13 cellular contexts compared by ENCODE assay signal in genomic region chr5:121189569-121190305, GRCh38.
A peak's percentile ranks its signal among the peaks of the same experiment; 100 is the strongest.
DNase-seq lines count a peak whose midpoint lies in the region; ATAC-seq, FAIRE-seq and TF ChIP-seq lines count a peak whose summit lies in the region.
"Had no signal": no experiment of that assay in that cellular context is flagged by ENCODE, and none has a peak within 500 bp of the region (broad histone marks: within the 10 kb centered on the region; RNA-seq: fewer than 3 reads in every experiment).

No MANE protein-coding gene starts in this region.

- H3K36me3 ChIP-seq in adipocyte (ENCODE audit: control insufficient read depth, insufficient read depth, low read length, severe bottlenecking) (no peaks in the 10 kb centered on the region), hepatocyte (replicated peaks; ENCODE audit: insufficient read depth, low read depth) (no peaks in the 10 kb centered on the region), ovary (no peaks in the 10 kb centered on the region)

- H4K20me1 ChIP-seq in hepatocyte (ENCODE audit: insufficient read depth, poor library complexity, severe bottlenecking), result no peaks in the 10 kb centered on the region

- no peak overlapping the region for H3K4me2 ChIP-seq in hepatocyte

- H3K9me2 ChIP-seq in hepatocyte (replicated peaks; ENCODE audit: insufficient read depth), result no peaks in the 10 kb centered on the region

- intact Hi-C loops in ovary (cut with DNase I), result no loop called here

- ATAC-seq in HG03457 (IDR thresholded peaks at IDR 0.05; ENCODE audit: unreplicated experiment), result no peak
- ATAC-seq: natural killer cell treated with Interleukin-12 subunit alpha and Interleukin-12 subunit beta and Interleukin-15 and Interleukin-18, amount 100 ng/mL, for 72 hours had no signal

- H3K27me3 ChIP-seq in adipocyte (replicated peaks; ENCODE audit: control insufficient read depth, insufficient read depth, low read length) (no peaks in the 10 kb centered on the region), hepatocyte (no peaks in the 10 kb centered on the region), ovary (no peaks in the 10 kb centered on the region)

- TF ChIP-seq EP300 in ovary (IDR thresholded peaks at IDR 0.05), result no peak

- no peaks in the 10 kb centered on the region for H3K79me2 ChIP-seq in hepatocyte

- DNase-seq in ACHN (peak; percentile 9), HT-29 (ENCODE audit: low spot score) (peak; percentile 47), adipocyte (ENCODE audit: low read depth) (peak; percentile 76), hepatocyte (ENCODE audit: low spot score) (peak; percentile 54), RCC 7860 (ENCODE audit: low spot score) (no peak), ovary (no peak)
- DNase-seq in activated effector memory CD4-positive, alpha-beta T cell treated with anti-CD3 and anti-CD28 coated beads, Interleukin-2, amount 50 U/mL, for 16 hours, result no peak
- DNase-seq: GOT3; NCI-H1092 treated with DMSO at 0.1 percent for 48 hours; Right ventricle myocardium superior; stimulated activated CD4-positive, alpha-beta T cell treated with anti-CD3 and anti-CD28 coated beads, Interleukin-4, amount 100 ng/mL, for 4 hours had no signal

- WGBS in hepatocyte (ENCODE audit: low lambda C conversion rate, missing lambda C conversion rate), result 68% methylated on average over 3 of the region's 3 CpGs
- 33 to 46% (median 37%) methylated on average over 3 of the region's 3 CpGs for WGBS in ovary, 3 donors

- TF ChIP-seq CTCF in hepatocyte (IDR thresholded peaks at IDR 0.05; ENCODE audit: poor library complexity), result no peak
- TF ChIP-seq CTCF in ovary (IDR thresholded peaks at IDR 0.05), result no peak

- H3K27ac ChIP-seq in hepatocyte (no peak overlapping the region), ovary (no peak overlapping the region)

- H3K4me1 ChIP-seq in adipocyte (ENCODE audit: control insufficient read depth, insufficient read depth, low read length), result peaks cover 13% of the 10 kb centered on the region
- H3K4me1 ChIP-seq in hepatocyte (ENCODE audit: insufficient read depth), result no peaks in the 10 kb centered on the region
- no peaks in the 10 kb centered on the region for H3K4me1 ChIP-seq in ovary (ENCODE audit: insufficient read depth)

- no peak overlapping the region for H3K9ac ChIP-seq in adipocyte (ENCODE audit: low read length)

- in situ Hi-C loops in ACHN (cut with HindIII; ENCODE audit: low pct_ligation_motif_present, low pct_unique_long_range_greater_than_20kb, low sequenced_read_pairs), result no loop called here

- FAIRE-seq in RCC 7860 (lab: Jason Lieb, UNC), result no peak

- H3K9me3 ChIP-seq in adipocyte (ENCODE audit: control insufficient read depth, low read length), result no peaks in the 10 kb centered on the region
- H3K9me3 ChIP-seq in hepatocyte (ENCODE audit: low read depth), result no peaks in the 10 kb centered on the region
- H3K9me3 ChIP-seq in ovary, result no peaks in the 10 kb centered on the region

- H3K4me3 ChIP-seq in adipocyte (ENCODE audit: low read length), result no peak overlapping the region
- no peak overlapping the region for H3K4me3 ChIP-seq in hepatocyte
- no peak overlapping the region for H3K4me3 ChIP-seq in ovary

- TF ChIP-seq POLR2A in ovary (IDR thresholded peaks at IDR 0.05), result no peak

- H2AFZ ChIP-seq in hepatocyte, result no peak overlapping the region

Comparison
In these comparisons a context has a peak if more than half of its experiments do, and no peak if none do; other contexts are left out.
1. DNase-seq: peak in ACHN (single experiment), HT-29 (single experiment), adipocyte (single experiment) and hepatocyte (single experiment); none in RCC 7860 (single experiment), ovary (0 of 5) and activated effector memory CD4-positive, alpha-beta T cell treated with anti-CD3 and anti-CD28 coated beads, Interleukin-2, amount 50 U/mL, for 16 hours (single experiment).